ENCODE assay signal across 18 cellular contexts in the genomic region with DNA sequence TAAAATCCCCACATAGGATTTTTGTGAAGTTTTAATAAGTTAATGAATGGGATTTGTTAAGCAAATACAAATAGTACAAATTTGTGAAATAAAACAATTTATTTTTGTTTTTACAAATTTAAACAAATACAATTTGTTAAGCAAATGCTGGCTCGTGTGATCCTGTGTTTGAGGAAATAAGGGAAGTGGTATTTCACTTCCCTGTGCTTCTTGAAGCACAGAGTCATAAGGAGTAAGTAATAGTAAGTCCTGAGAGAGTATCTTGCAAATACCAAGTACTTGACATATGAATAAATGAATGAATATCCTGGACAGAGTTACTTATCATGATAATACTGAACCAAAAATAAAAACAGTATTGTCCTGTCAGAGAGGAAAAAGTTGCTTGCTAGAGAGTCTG. TPM values are rescaled to one million over a fixed set of nuclear protein-coding genes. Genes with fewer than 3 reads are reported as not detected.
DNase-seq lines count a peak whose midpoint lies in the region; ATAC-seq and TF ChIP-seq lines count a peak whose summit lies in the region.
"Had no signal": no experiment of that assay in that cellular context is flagged by ENCODE, and none has a peak within 500 bp of the region (broad histone marks: within the 10 kb centered on the region; RNA-seq: fewer than 3 reads in every experiment).

No MANE protein-coding gene starts in this region.

- DNase-seq in CD4-positive, alpha-beta T cell: no peak
- DNase-seq in SIG-M5 (lab: John Stamatoyannopoulos, UW) (peak; percentile 37), fibroblast of lung (ENCODE audit: low read depth in 2 of 2) (peak; percentile 11 to 15), coronary artery (ENCODE audit: low spot score) (no peak), DMS153 treated with DMSO at 0.1 percent for 48 hours (lab: John Stamatoyannopoulos, UW; ENCODE audit: unreplicated experiment) (no peak), activated gamma-delta T cell treated with Interleukin-2 at 50 U/mL for 16 hours (no peak)
- DNase-seq: amniotic stem cell, DMS153, HFFc6, WERI-Rb-1 had no signal

- peaks cover 2% of the 10 kb centered on the region for H3K9me3 Mint-ChIP-seq in CD4-positive, alpha-beta T cell
- H3K9me3 Mint-ChIP-seq: HFFc6 had no signal

- H4K20me1 ChIP-seq in fibroblast of lung (ENCODE audit: control insufficient read depth, extremely low read depth, insufficient read depth, low read length): no peaks in the 10 kb centered on the region

- POLR2A ChIA-PET in CD4-positive, alpha-beta T cell (lab: Charles Lee): interaction anchor here (0.7 to 1.6 kb wide), 3 partner anchors 59 to 338 kb away, joined by 3 to 8 read pairs (median 3); a partner anchor contains a TSS

- peak overlapping the region; percentile 1 for H3K4me2 ChIP-seq in fibroblast of lung (ENCODE audit: extremely low read depth, insufficient read depth, low read length)

- no peaks in the 10 kb centered on the region for H3K27me3 Mint-ChIP-seq in CD4-positive, alpha-beta T cell

- H3K4me3 ChIP-seq in ACC112 (ENCODE audit: low read depth, low read length): peak overlapping the region; percentile 44; the same call in 1 of the 2 replicates
- no peak overlapping the region for H3K4me3 ChIP-seq in fibroblast of lung (replicated peaks in 1 of 4; ENCODE audit: control extremely low read depth in 1 of 4, insufficient read depth in 1 of 4, low read depth in 3 of 4, low read length in 4 of 4)
- H3K4me3 ChIP-seq in coronary artery: no peak overlapping the region

- H3K27ac ChIP-seq in ACC112 (ENCODE audit: low read depth, low read length): peak overlapping the region; percentile 93
- no peak overlapping the region for H3K27ac ChIP-seq in CD4-positive, alpha-beta T cell (ENCODE audit: low read depth, low read length)
- no peak overlapping the region for H3K27ac ChIP-seq in fibroblast of lung (ENCODE audit: insufficient read depth, low read length)
- peak overlapping the region in 1 of 2 donors; percentile 33 for H3K27ac ChIP-seq in coronary artery
- H3K27ac ChIP-seq: WERI-Rb-1 had no signal

- H3K27ac Mint-ChIP-seq in CD4-positive, alpha-beta T cell: no peak overlapping the region
- H3K27ac Mint-ChIP-seq: B cell, HFFc6 had no signal

- H2AFZ ChIP-seq in ACC112 (ENCODE audit: low read length, unreplicated experiment) (no peak overlapping the region), fibroblast of lung (ENCODE audit: low read length) (no peak overlapping the region)

- no peak for TF ChIP-seq CTCF in CD4-positive, alpha-beta T cell (IDR thresholded peaks at IDR 0.05)
- TF ChIP-seq CTCF in fibroblast of lung (conservative IDR thresholded peaks at IDR 0.05 in 1 of 2, IDR thresholded peaks at IDR 0.05 in 1 of 2; ENCODE audit: low read depth in 1 of 2, low read length in 2 of 2) (no peak), coronary artery (IDR thresholded peaks at IDR 0.05) (no peak)

- peak overlapping the region; percentile 7 for H3K4me3 Mint-ChIP-seq in CD4-positive, alpha-beta T cell
- H3K4me3 Mint-ChIP-seq: B cell, HFFc6 had no signal

- CTCF ChIA-PET in CD4-positive, alpha-beta T cell (lab: Charles Lee): interaction anchor here (0.8 to 1.6 kb wide), 2 partner anchors 50 to 59 kb away, joined by 3 to 6 read pairs; a partner anchor contains a TSS

- H3K4me1 ChIP-seq in ACC112 (ENCODE audit: control insufficient read depth, insufficient read depth, low read length, unreplicated experiment) (peaks cover 73% of the 10 kb centered on the region), fibroblast of lung (ENCODE audit: control insufficient read depth, extremely low read depth, insufficient read depth, low read length) (peaks cover 28% of the 10 kb centered on the region)

- H3K9me3 ChIP-seq in CD4-positive, alpha-beta T cell (ENCODE audit: control insufficient read depth, low read length): no peaks in the 10 kb centered on the region
- no peaks in the 10 kb centered on the region for H3K9me3 ChIP-seq in fibroblast of lung (ENCODE audit: control insufficient read depth, insufficient read depth, low read depth, low read length)

- ATAC-seq in CD4-positive, alpha-beta T cell (ENCODE audit: poor library complexity): no peak
- no peak for ATAC-seq in GM18858 (IDR thresholded peaks at IDR 0.05; ENCODE audit: unreplicated experiment)

- no peaks in the 10 kb centered on the region for H3K27me3 ChIP-seq in ACC112 (ENCODE audit: insufficient read depth, low read length)
- H3K27me3 ChIP-seq in CD4-positive, alpha-beta T cell (ENCODE audit: control insufficient read depth, insufficient read depth, low read length): no peaks in the 10 kb centered on the region
- no peaks in the 10 kb centered on the region for H3K27me3 ChIP-seq in fibroblast of lung (ENCODE audit: control insufficient read depth, insufficient read depth, low read length)

- H3K36me3 ChIP-seq in ACC112 (ENCODE audit: insufficient read depth, low read length) (peaks cover 12% of the 10 kb centered on the region), fibroblast of lung (ENCODE audit: control insufficient read depth, insufficient read depth, low read length) (no peaks in the 10 kb centered on the region)
- H3K36me3 ChIP-seq: WERI-Rb-1 had no signal

- H3K9ac ChIP-seq in fibroblast of lung (ENCODE audit: insufficient read depth, low read length): no peak overlapping the region

- H3K79me2 ChIP-seq in ACC112 (ENCODE audit: control insufficient read depth, insufficient read depth, low read length, unreplicated experiment) (peaks cover 96% of the 10 kb centered on the region), fibroblast of lung (ENCODE audit: control insufficient read depth, insufficient read depth, low read length) (peaks cover 85% of the 10 kb centered on the region)

- peaks cover 77% of the 10 kb centered on the region for H3K4me1 Mint-ChIP-seq in CD4-positive, alpha-beta T cell (ENCODE audit: low read depth)

- peaks cover 4% of the 10 kb centered on the region for H3K36me3 Mint-ChIP-seq in CD4-positive, alpha-beta T cell (ENCODE audit: low read depth)

- intact Hi-C loops in CD4-positive, alpha-beta T cell (cut with DNase I, micrococcal nuclease): loop anchor here (10.0 kb wide), 2 partner anchors 333 to 467 kb away; a partner anchor contains a TSS

RNA-seq across cellular contexts. Expression of a gene that starts 9.1 kb away (rescaled TPM):
- 1 to 10 TPM; 2.9 TPM for total RNA-seq in CD4-positive, alpha-beta T cell
- total RNA-seq in fibroblast of lung: 34.9 and 59.9 TPM in 2 replicates
- 69.9 and 78.7 TPM in 2 replicates for polyA plus RNA-seq in fibroblast of lung
- 38.9 and 45.7 TPM in 2 replicates for polyA plus RNA-seq in fibroblast of lung (2012)
- polyA minus RNA-seq in fibroblast of lung (ENCODE audit: low replicate concordance): 31.4 and 40.8 TPM in 2 replicates
- total RNA-seq: B cell had no signal

RNA-seq across cellular contexts. Expression of a gene that starts 28.8 kb away (rescaled TPM):
- total RNA-seq in CD4-positive, alpha-beta T cell: 10 to 100 TPM; 81.2 to 84.4 TPM
- total RNA-seq in fibroblast of lung: 44.7 and 67.2 TPM in 2 replicates
- 60.0 and 60.8 TPM in 2 replicates for polyA plus RNA-seq in fibroblast of lung
- 33.8 and 35.0 TPM in 2 replicates for polyA plus RNA-seq in fibroblast of lung (2012)
- 31.4 and 48.9 TPM in 2 replicates for polyA minus RNA-seq in fibroblast of lung (ENCODE audit: low replicate concordance)

RNA-seq across cellular contexts. Expression of a gene that starts 58.7 kb away (rescaled TPM):
- total RNA-seq in CD4-positive, alpha-beta T cell: 1 to 10 TPM; 2.2 to 4.0 TPM
- total RNA-seq in fibroblast of lung: 0.17 TPM in 1 of 2 replicates, not detected in the other
- 0.17 TPM in 1 of 2 replicates, not detected in the other for polyA plus RNA-seq in fibroblast of lung
- polyA plus RNA-seq in fibroblast of lung (2012): 0.33 TPM in 1 of 2 replicates, not detected in the other
- not detected in 2 replicates for polyA minus RNA-seq in fibroblast of lung (ENCODE audit: low replicate concordance)
- total RNA-seq: frontal cortex, HFFc6, lung microvascular endothelial cell, SK-MEL-5, temporal lobe had no signal
- polyA plus RNA-seq: neural cell had no signal

Comparison
In these comparisons a context has a peak if more than half of its experiments do, and no peak if none do; other contexts are left out.
1. DNase-seq: peak in SIG-M5 (single experiment) and fibroblast of lung (2 of 2); none in CD4-positive, alpha-beta T cell (0 of 10), coronary artery (single experiment), DMS153 treated with DMSO at 0.1 percent for 48 hours (single experiment) and activated gamma-delta T cell treated with Interleukin-2 at 50 U/mL for 16 hours (single experiment).